In genomic region chr10:63596924-63597323, GRCh38 we compare ENCODE assay signal across 24 cellular contexts.
"Had no signal": no experiment of that assay in that cellular context is flagged by ENCODE, and none has a peak within 500 bp of the region (broad histone marks: within the 10 kb centered on the region; RNA-seq: fewer than 3 reads in every experiment).

No MANE protein-coding gene starts in this region.

- H3K27ac Mint-ChIP-seq: stimulated activated naive B cell treated with anti-CD40 and anti-IgM and Interleukin-4, amounts not matched to agents 10 μg/mL and 1 μg/mL and 100 μg/mL, for 72 hours; stimulated activated naive CD8-positive, alpha-beta T cell treated with anti-CD3 and anti-CD28 coated beads, Interleukin-15, Interleukin-2, amounts not matched to agents 100 ng/mL and 50 ng/mL, for 24 hours had no signal

- H3K9me3 Mint-ChIP-seq: naive thymus-derived CD8-positive, alpha-beta T cell; stimulated activated naive B cell treated with anti-CD40 and anti-IgM and Interleukin-4, amounts not matched to agents 10 μg/mL and 1 μg/mL and 100 μg/mL, for 72 hours; stimulated activated naive CD8-positive, alpha-beta T cell treated with anti-CD3 and anti-CD28 coated beads, Interleukin-15, Interleukin-2, amounts not matched to agents 100 ng/mL and 50 ng/mL, for 24 hours had no signal

- H3K27me3 Mint-ChIP-seq: naive thymus-derived CD8-positive, alpha-beta T cell; stimulated activated naive B cell treated with anti-CD40 and anti-IgM and Interleukin-4, amounts not matched to agents 10 μg/mL and 1 μg/mL and 100 μg/mL, for 72 hours; stimulated activated naive CD8-positive, alpha-beta T cell treated with anti-CD3 and anti-CD28 coated beads, Interleukin-15, Interleukin-2, amounts not matched to agents 100 ng/mL and 50 ng/mL, for 24 hours had no signal

- DNase-seq: dermis blood vessel endothelial cell; effector memory CD4-positive, alpha-beta T cell; erythroblast; esophagus squamous epithelium; foreskin melanocyte; glutamatergic neuron; heart right ventricle; hippocampal formation; left cardiac atrium; left ventricle myocardium inferior; lower lobe of right lung; naive thymus-derived CD8-positive, alpha-beta T cell; occipital lobe; ovary; posterior cingulate gyrus; psoas muscle; small intestine; stimulated activated CD4-positive, alpha-beta T cell treated with anti-CD3 and anti-CD28 coated beads, Interleukin-15, amount 100 ng/mL, for 24 hours; stimulated activated CD4-positive, alpha-beta T cell treated with anti-CD3 and anti-CD28 coated beads, Interleukin-2, amount 100 ng/mL, for 48 hours; stimulated activated naive B cell treated with anti-CD40 and anti-IgM and Interleukin-4, amounts not matched to agents 10 μg/mL and 1 μg/mL and 100 μg/mL, for 72 hours; transverse colon had no signal

- H3K27ac ChIP-seq: coronary artery, esophagus squamous epithelium, heart right ventricle, left ventricle myocardium inferior, lower lobe of right lung, ovary, psoas muscle, transverse colon, vagina had no signal

- H3K4me1 ChIP-seq: lower lobe of right lung, psoas muscle had no signal

- ATAC-seq: lower lobe of right lung; naive thymus-derived CD8-positive, alpha-beta T cell; psoas muscle; stimulated activated naive B cell treated with anti-CD40 and anti-IgM and Interleukin-4, amounts not matched to agents 10 μg/mL and 1 μg/mL and 100 μg/mL, for 72 hours had no signal

- H3K36me3 ChIP-seq: ovary had no signal

- H3K4me3 Mint-ChIP-seq: naive thymus-derived CD8-positive, alpha-beta T cell; stimulated activated naive B cell treated with anti-CD40 and anti-IgM and Interleukin-4, amounts not matched to agents 10 μg/mL and 1 μg/mL and 100 μg/mL, for 72 hours; stimulated activated naive CD8-positive, alpha-beta T cell treated with anti-CD3 and anti-CD28 coated beads, Interleukin-15, Interleukin-2, amounts not matched to agents 100 ng/mL and 50 ng/mL, for 24 hours had no signal

- H3K9me3 ChIP-seq: esophagus squamous epithelium, left ventricle myocardium inferior, lower lobe of right lung, ovary, psoas muscle, transverse colon, vagina had no signal

- H3K4me3 ChIP-seq: coronary artery, esophagus squamous epithelium, heart right ventricle, left ventricle myocardium inferior, lower lobe of right lung, ovary, psoas muscle, transverse colon, vagina had no signal

- H3K27me3 ChIP-seq: esophagus squamous epithelium, heart right ventricle, ovary, transverse colon, vagina had no signal
